ENCODE assay signal across 20 cellular contexts in the genomic region with DNA sequence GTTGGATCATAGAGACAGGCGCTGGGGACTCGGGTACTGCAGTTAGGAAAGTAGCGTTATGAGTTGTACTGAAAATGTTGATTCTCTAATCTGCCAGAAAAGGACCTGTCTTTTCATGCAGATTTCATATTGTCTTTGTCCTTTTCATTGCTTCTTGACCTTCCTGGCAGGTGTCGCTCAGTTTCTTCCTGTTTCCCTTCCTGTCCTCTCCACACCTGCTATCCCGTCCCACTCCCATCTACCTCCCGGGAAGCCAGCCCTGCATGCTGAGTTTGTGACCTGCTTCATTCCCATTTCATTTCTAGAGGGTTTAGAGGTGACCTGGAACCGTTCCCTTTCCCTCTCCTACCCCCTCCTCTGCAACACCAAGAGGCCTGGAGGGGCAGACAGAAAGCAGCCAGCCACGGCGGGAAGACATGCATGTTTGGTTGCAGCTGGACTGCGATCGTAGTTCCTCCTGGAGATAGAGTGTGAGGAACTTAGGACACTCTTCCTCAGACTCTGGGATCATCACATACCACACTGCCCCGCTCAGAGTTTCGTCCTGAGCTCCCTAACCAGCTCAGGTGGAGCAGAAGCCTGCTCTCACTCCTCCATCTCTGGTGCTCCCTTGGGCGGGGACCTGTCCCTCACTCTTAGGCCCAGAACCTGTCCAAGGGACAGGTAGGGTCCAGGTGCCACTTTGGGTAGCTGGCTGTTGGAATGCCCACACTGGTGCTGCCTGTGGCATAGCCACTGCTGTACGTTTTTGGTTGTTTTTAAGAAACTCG. TPM values are rescaled to one million over a fixed set of nuclear protein-coding genes. Genes with fewer than 3 reads are reported as not detected.
DNase-seq lines count a peak whose midpoint lies in the region; ATAC-seq and TF ChIP-seq lines count a peak whose summit lies in the region.
"Had no signal": no experiment of that assay in that cellular context is flagged by ENCODE, and none has a peak within 500 bp of the region (broad histone marks: within the 10 kb centered on the region; RNA-seq: fewer than 3 reads in every experiment).

No MANE protein-coding gene starts in this region.

- intact Hi-C loops in sciatic nerve (cut with DNase I) (no loop called here), uterus (cut with DNase I; ENCODE audit: low total_unique reads) (no loop called here)

- no peak overlapping the region for H3K27ac ChIP-seq in iPS-18a (ENCODE audit: low read length)
- no peak overlapping the region for H3K27ac ChIP-seq in uterus
- H3K27ac ChIP-seq: 22Rv1, BLaER1, Peyer's patch, SJSA1 had no signal

- H3K4me1 Mint-ChIP-seq in activated T-cell treated with anti-CD3 and anti-CD28 coated beads, Interleukin-2, amount 50 U/mL, for 24 hours (ENCODE audit: low read depth), result no peaks in the 10 kb centered on the region
- H3K4me1 Mint-ChIP-seq in activated T-cell treated with anti-CD3 and anti-CD28 coated beads, Interleukin-2, amount 50 U/mL, for 72 hours (ENCODE audit: low read depth), result no peaks in the 10 kb centered on the region
- peaks cover 7% of the 10 kb centered on the region for H3K4me1 Mint-ChIP-seq in brain
- H3K4me1 Mint-ChIP-seq in T-helper 17 cell, result peaks cover 2% of the 10 kb centered on the region

- no peak for TF ChIP-seq POLR2A in uterus (IDR thresholded peaks at IDR 0.05)

- H3K9me3 ChIP-seq in iPS-18a (ENCODE audit: control insufficient read depth, low read depth, low read length) (no peaks in the 10 kb centered on the region), T-helper 17 cell (ENCODE audit: control insufficient read depth, low read length, poor library complexity, severe bottlenecking) (no peaks in the 10 kb centered on the region), uterus (no peaks in the 10 kb centered on the region)
- H3K9me3 ChIP-seq: BLaER1, Peyer's patch, SJSA1 had no signal

- no peaks in the 10 kb centered on the region for H3K27me3 Mint-ChIP-seq in activated T-cell treated with anti-CD3 and anti-CD28 coated beads, Interleukin-2, amount 50 U/mL, for 24 hours
- H3K27me3 Mint-ChIP-seq in activated T-cell treated with anti-CD3 and anti-CD28 coated beads, Interleukin-2, amount 50 U/mL, for 72 hours (ENCODE audit: low read depth), result no peaks in the 10 kb centered on the region
- H3K27me3 Mint-ChIP-seq in brain (no peaks in the 10 kb centered on the region), T-helper 17 cell (no peaks in the 10 kb centered on the region)
- H3K27me3 Mint-ChIP-seq: CD4-positive, alpha-beta T cell had no signal

- H3K36me3 ChIP-seq in iPS-18a (ENCODE audit: control insufficient read depth, low read depth, low read length) (peaks cover 22% of the 10 kb centered on the region), uterus (no peaks in the 10 kb centered on the region)

- no peaks in the 10 kb centered on the region for H3K9me3 Mint-ChIP-seq in activated T-cell treated with anti-CD3 and anti-CD28 coated beads, Interleukin-2, amount 50 U/mL, for 24 hours
- no peaks in the 10 kb centered on the region for H3K9me3 Mint-ChIP-seq in activated T-cell treated with anti-CD3 and anti-CD28 coated beads, Interleukin-2, amount 50 U/mL, for 72 hours
- no peaks in the 10 kb centered on the region for H3K9me3 Mint-ChIP-seq in brain
- H3K9me3 Mint-ChIP-seq: CD4-positive, alpha-beta T cell had no signal

- H3K4me3 ChIP-seq in iPS-18a (ENCODE audit: low read length) (peak overlapping the region; percentile 2), uterus (no peak overlapping the region)
- H3K4me3 ChIP-seq: BLaER1, GM12878, Peyer's patch, SJSA1 had no signal

- peak overlapping the region; percentile 16 for H3K9ac ChIP-seq in iPS-18a (ENCODE audit: low read length)
- H3K9ac ChIP-seq: BLaER1 had no signal

- TF ChIP-seq CTCF in brain (conservative IDR thresholded peaks at IDR 0.05) (no peak), uterus (IDR thresholded peaks at IDR 0.05) (no peak)

- peaks cover 26% of the 10 kb centered on the region for H3K4me1 ChIP-seq in iPS-18a (ENCODE audit: control insufficient read depth, low read depth, low read length)
- H3K4me1 ChIP-seq in uterus, result no peaks in the 10 kb centered on the region
- H3K4me1 ChIP-seq: Peyer's patch, SJSA1 had no signal

- H3K4me3 Mint-ChIP-seq in activated T-cell treated with anti-CD3 and anti-CD28 coated beads, Interleukin-2, amount 50 U/mL, for 24 hours, result no peak overlapping the region
- H3K4me3 Mint-ChIP-seq in activated T-cell treated with anti-CD3 and anti-CD28 coated beads, Interleukin-2, amount 50 U/mL, for 72 hours, result no peak overlapping the region
- H3K4me3 Mint-ChIP-seq in brain, result no peak overlapping the region
- no peak overlapping the region for H3K4me3 Mint-ChIP-seq in T-helper 17 cell
- H3K4me3 Mint-ChIP-seq: CD4-positive, alpha-beta T cell had no signal

- peaks cover 26% of the 10 kb centered on the region for H3K36me3 Mint-ChIP-seq in activated T-cell treated with anti-CD3 and anti-CD28 coated beads, Interleukin-2, amount 50 U/mL, for 24 hours (ENCODE audit: low read depth)
- no peaks in the 10 kb centered on the region for H3K36me3 Mint-ChIP-seq in activated T-cell treated with anti-CD3 and anti-CD28 coated beads, Interleukin-2, amount 50 U/mL, for 72 hours (ENCODE audit: insufficient read depth in 2 of 2)
- peaks cover 32% of the 10 kb centered on the region for H3K36me3 Mint-ChIP-seq in brain
- H3K36me3 Mint-ChIP-seq in T-helper 17 cell (ENCODE audit: low read depth), result peaks cover under 1% of the 10 kb centered on the region

- H3K27ac Mint-ChIP-seq in activated T-cell treated with anti-CD3 and anti-CD28 coated beads, Interleukin-2, amount 50 U/mL, for 24 hours, result peak overlapping the region; percentile 5
- H3K27ac Mint-ChIP-seq in activated T-cell treated with anti-CD3 and anti-CD28 coated beads, Interleukin-2, amount 50 U/mL, for 72 hours, result no peak overlapping the region
- H3K27ac Mint-ChIP-seq in brain (peak overlapping the region in 3 of 5 experiments; percentile 10 to 58 (median 26)), T-helper 17 cell (no peak overlapping the region)
- H3K27ac Mint-ChIP-seq: CD4-positive, alpha-beta T cell had no signal

- ATAC-seq in activated T-cell treated with anti-CD3 and anti-CD28 coated beads, Interleukin-2, amount 50 U/mL, for 72 hours (replicated peaks in 1 of 2), result no peak
- no peak for ATAC-seq in sciatic nerve
- no peak for ATAC-seq in T-helper 17 cell
- ATAC-seq: GM12878 had no signal

- H3K27me3 ChIP-seq in iPS-18a (ENCODE audit: control insufficient read depth, insufficient read depth, low read length) (no peaks in the 10 kb centered on the region), uterus (no peaks in the 10 kb centered on the region)
- H3K27me3 ChIP-seq: BLaER1, Peyer's patch, SJSA1 had no signal

- DNase-seq in activated T-cell treated with anti-CD3 and anti-CD28 coated beads, Interleukin-2, amount 50 U/mL, for 24 hours, result no peak
- no peak for DNase-seq in activated T-cell treated with anti-CD3 and anti-CD28 coated beads, Interleukin-2, amount 50 U/mL, for 72 hours
- DNase-seq in sciatic nerve (ENCODE audit: low spot score) (peak; percentile 41), T-helper 17 cell (no peak), uterus (no peak), inferior parietal cortex (ENCODE audit: extremely low spot score) (no peak)
- DNase-seq: DMS 273 treated with DMSO at 0.1 percent for 48 hours; DMS79 treated with DMSO at 0.1 percent for 48 hours; HCEC 1CT; NCI-H2107; NCI-H774; NK-92 treated with Interleukin-12 subunit alpha and Interleukin-12 subunit beta, amount 100 ng/mL, for 24 hours; Peyer's patch had no signal

RNA-seq across cellular contexts. Expression of gene ARHGAP23, which starts 23.9 kb away (rescaled TPM):
- 1 to 10 TPM; 2.6 to 2.7 TPM for total RNA-seq in activated T-cell treated with anti-CD3 and anti-CD28 coated beads, Interleukin-2, amount 50 U/mL, for 72 hours
- 59.0 TPM for polyA plus RNA-seq in brain (ENCODE audit: insufficient read depth, low read depth, low replicate concordance)
- 154 TPM for total RNA-seq in sciatic nerve
- under 1 TPM; 0.39 to 0.47 TPM for total RNA-seq in T-helper 17 cell
- 100 to 1,000 TPM in 1 of 4 donors, 10 to 100 TPM in 1, 1 to 10 TPM in 2; 2.6 to 119 (median 15.2) TPM for total RNA-seq in uterus

RNA-seq across cellular contexts. Expression of gene SOCS7, which starts 52.7 kb away (rescaled TPM):
- 10 to 100 TPM; 35.7 to 44.7 TPM for total RNA-seq in activated T-cell treated with anti-CD3 and anti-CD28 coated beads, Interleukin-2, amount 50 U/mL, for 72 hours
- 35.3 TPM for polyA plus RNA-seq in brain (ENCODE audit: insufficient read depth, low read depth, low replicate concordance)
- total RNA-seq in sciatic nerve (24.6 TPM), T-helper 17 cell (10 to 100 TPM; 15.5 to 18.7 TPM), uterus (10 to 100 TPM in 2 of 4 donors, 1 to 10 TPM in 2; 2.6 to 24.5 (median 14.6) TPM)

Comparison
In these comparisons a context has a peak if more than half of its experiments do, and no peak if none do; other contexts are left out.
1. H3K27ac Mint-ChIP-seq: peak in activated T-cell treated with anti-CD3 and anti-CD28 coated beads, Interleukin-2, amount 50 U/mL, for 24 hours (single experiment) and brain (3 of 5); none in activated T-cell treated with anti-CD3 and anti-CD28 coated beads, Interleukin-2, amount 50 U/mL, for 72 hours (single experiment) and T-helper 17 cell (single experiment).